11 cellular contexts compared by ENCODE assay signal in the genomic region with DNA sequence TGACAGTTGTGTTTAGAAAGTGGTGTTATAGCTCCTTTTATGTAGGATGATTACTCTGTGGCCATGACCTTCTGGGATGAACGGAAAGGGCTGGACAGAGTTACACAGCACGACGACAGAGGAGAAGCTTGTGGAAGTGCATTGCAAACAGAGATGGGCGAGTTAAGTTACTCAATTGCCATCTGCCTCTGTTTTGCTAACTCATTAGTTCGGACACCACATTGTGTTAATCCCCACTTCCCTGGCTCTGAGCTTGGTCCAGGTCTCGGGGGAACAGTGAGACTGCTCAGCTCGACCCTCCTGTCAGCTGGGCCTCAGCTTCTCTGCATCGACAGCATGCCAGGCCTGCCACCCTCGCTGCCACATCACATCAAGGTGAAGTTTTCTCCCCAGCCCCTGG.
DNase-seq lines count a peak whose midpoint lies in the region; TF ChIP-seq lines count a peak whose summit lies in the region.
"Had no signal": no experiment of that assay in that cellular context is flagged by ENCODE, and none has a peak within 500 bp of the region (broad histone marks: within the 10 kb centered on the region; RNA-seq: fewer than 3 reads in every experiment).

No MANE protein-coding gene starts in this region.

- in situ Hi-C loops in KBM-7 (cut with MboI; ENCODE audit: low pct_unique_long_range_greater_than_20kb, low sequenced_read_pairs) = no loop called here

- DNase-seq in NCI-H1092 (lab: John Stamatoyannopoulos, UW) (peak; percentile 13), coronary artery (ENCODE audit: low spot score) (no peak), medulla oblongata (ENCODE audit: extremely low spot score) (peak; percentile 35), KBM-7 (no peak), HEK293T (ENCODE audit: extremely low spot score) (no peak), H7 (no peak), NCI-H1048 (lab: John Stamatoyannopoulos, UW) (no peak)
- DNase-seq: activated CD4-positive, alpha-beta T cell treated with anti-CD3 and anti-CD28 coated beads, Interleukin-2, amount 50 U/mL, for 1 hour; central memory CD4-positive, alpha-beta T cell; NCI-H1417 had no signal

- TF ChIP-seq CTCF in coronary artery (IDR thresholded peaks at IDR 0.05) = no peak

- CTCF ChIA-PET in HEK293T (lab: Yijun Ruan, JAX) = no interaction called here

- H3K4me3 ChIP-seq in coronary artery = no peak overlapping the region
- H3K4me3 ChIP-seq in stomach smooth muscle (ENCODE audit: low read length in 2 of 2) = no peak overlapping the region
- no peak overlapping the region for H3K4me3 ChIP-seq in H7 (ENCODE audit: insufficient read depth, low read depth, low read length)

- no peaks in the 10 kb centered on the region for H3K36me3 ChIP-seq in stomach smooth muscle (ENCODE audit: control insufficient read depth in 2 of 2, insufficient read depth in 2 of 2, low read length in 2 of 2)
- no peaks in the 10 kb centered on the region for H3K36me3 ChIP-seq in H7 (replicated peaks; ENCODE audit: control insufficient read depth, insufficient read depth, low read length)

- no peaks in the 10 kb centered on the region for H3K27me3 ChIP-seq in stomach smooth muscle (ENCODE audit: control insufficient read depth in 1 of 2, insufficient read depth in 2 of 2, low read length in 2 of 2)
- no peaks in the 10 kb centered on the region for H3K27me3 ChIP-seq in H7 (ENCODE audit: control insufficient read depth, insufficient read depth, low read length)

- H3K27ac ChIP-seq in coronary artery = peak overlapping the region; percentile 76 to 88
- H3K27ac ChIP-seq in stomach smooth muscle (ENCODE audit: low read length) = peak overlapping the region; percentile 72

- peaks cover 31% of the 10 kb centered on the region for H3K4me1 ChIP-seq in stomach smooth muscle (ENCODE audit: control insufficient read depth, insufficient read depth, low read length)

- H3K9ac ChIP-seq in stomach smooth muscle (ENCODE audit: low read length in 2 of 2) = peak overlapping the region in 1 of 2 donors; percentile 22

- POLR2A ChIA-PET in HEK293T (lab: Yijun Ruan, JAX) = no interaction called here

- H3K9me3 ChIP-seq in stomach smooth muscle (ENCODE audit: control insufficient read depth in 2 of 2, low read length in 2 of 2) = no peaks in the 10 kb centered on the region

TF ChIP-seq in HEK293T, 16 proteins besides CTCF, POLR2A, EP300 and RAD21:
- no peak for TF ChIP-seq ZNF384 (IDR thresholded peaks at IDR 0.05)
- TF ChIP-seq FOXK2 (IDR thresholded peaks at IDR 0.05) = no peak

Comparison
In these comparisons a context has a peak if more than half of its experiments do, and no peak if none do; other contexts are left out.
1. DNase-seq: peak in NCI-H1092 (single experiment) and medulla oblongata (single experiment); none in coronary artery (single experiment), KBM-7 (single experiment), HEK293T (single experiment), H7 (single experiment) and NCI-H1048 (single experiment).